ENCODE assay signal across 2 cellular contexts in the genomic region with DNA sequence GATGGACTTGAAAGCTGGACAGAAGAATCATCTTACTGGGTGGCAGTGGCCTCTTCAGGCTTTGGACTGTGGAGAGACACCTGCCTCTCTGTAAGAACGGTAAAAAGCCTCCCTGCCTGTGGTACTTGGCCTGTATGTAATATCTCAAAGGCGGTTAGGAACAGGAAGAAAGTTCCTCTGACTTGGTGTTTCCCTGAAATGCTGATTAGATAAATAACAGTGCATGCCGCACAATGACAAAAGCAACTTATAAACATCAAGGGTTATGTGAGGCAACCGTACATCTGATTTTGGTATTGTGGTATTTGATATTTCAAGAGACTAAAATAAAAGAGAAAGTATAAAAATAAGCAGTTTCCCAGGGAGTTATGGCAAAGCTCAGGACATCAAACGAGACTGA.
TF ChIP-seq lines count a peak whose summit lies in the region.

No MANE protein-coding gene starts in this region.

TF ChIP-seq in GM23338, 12 proteins besides CTCF, POLR2A, EP300 and RAD21 (continues in another document):
- no peak for TF ChIP-seq STAT1 (IDR thresholded peaks at IDR 0.05; ENCODE audit: unreplicated experiment)
- no peak for TF ChIP-seq ZNF462 (CRISPR knock-in tag; IDR thresholded peaks at IDR 0.05)
- no peak for TF ChIP-seq ZNF331 (CRISPR knock-in tag; IDR thresholded peaks at IDR 0.05; ENCODE audit: low read depth)
- TF ChIP-seq ZNF114 (CRISPR knock-in tag; IDR thresholded peaks at IDR 0.05) = no peak
- TF ChIP-seq REST (IDR thresholded peaks at IDR 0.05; ENCODE audit: unreplicated experiment) = no peak
- no peak for TF ChIP-seq JUNB (IDR thresholded peaks at IDR 0.05; ENCODE audit: unreplicated experiment)
- TF ChIP-seq CREB1 (CRISPR knock-in tag; IDR thresholded peaks at IDR 0.05; ENCODE audit: low read depth) = no peak
- no peak for TF ChIP-seq EZH2phosphoT487 (IDR thresholded peaks at IDR 0.05; ENCODE audit: unreplicated experiment)
- TF ChIP-seq, protein P1, sequence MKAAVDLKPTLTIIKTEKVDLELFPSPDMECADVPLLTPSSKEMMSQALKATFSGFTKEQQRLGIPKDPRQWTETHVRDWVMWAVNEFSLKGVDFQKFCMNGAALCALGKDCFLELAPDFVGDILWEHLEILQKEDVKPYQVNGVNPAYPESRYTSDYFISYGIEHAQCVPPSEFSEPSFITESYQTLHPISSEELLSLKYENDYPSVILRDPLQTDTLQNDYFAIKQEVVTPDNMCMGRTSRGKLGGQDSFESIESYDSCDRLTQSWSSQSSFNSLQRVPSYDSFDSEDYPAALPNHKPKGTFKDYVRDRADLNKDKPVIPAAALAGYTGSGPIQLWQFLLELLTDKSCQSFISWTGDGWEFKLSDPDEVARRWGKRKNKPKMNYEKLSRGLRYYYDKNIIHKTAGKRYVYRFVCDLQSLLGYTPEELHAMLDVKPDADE (IDR thresholded peaks at IDR 0.05) = no peak
- TF ChIP-seq EZH2 (IDR thresholded peaks at IDR 0.05; ENCODE audit: low read depth, unreplicated experiment) = no peak

TF ChIP-seq in H1, 55 proteins besides CTCF, POLR2A, EP300 and RAD21:
- no peak for TF ChIP-seq SIX5 (IDR thresholded peaks at IDR 0.05; ENCODE audit: low read depth, low read length)
- no peak for TF ChIP-seq GTF2F1 (IDR thresholded peaks at IDR 0.05; ENCODE audit: borderline replicate concordance, low read depth, low read length)
- no peak for TF ChIP-seq RNF2 (IDR thresholded peaks at IDR 0.05; ENCODE audit: borderline replicate concordance, low read depth, low read length, missing control alignments, poor library complexity, severe bottlenecking)
- no peak for TF ChIP-seq YY1 (IDR thresholded peaks at IDR 0.05; ENCODE audit: low read depth, low read length)
- no peak for TF ChIP-seq CTBP2 (IDR thresholded peaks at IDR 0.05; ENCODE audit: borderline replicate concordance, insufficient read depth, insufficient read length, low read length)
- no peak for TF ChIP-seq JUND (IDR thresholded peaks at IDR 0.05; ENCODE audit: low read length)
- TF ChIP-seq, protein P2, sequence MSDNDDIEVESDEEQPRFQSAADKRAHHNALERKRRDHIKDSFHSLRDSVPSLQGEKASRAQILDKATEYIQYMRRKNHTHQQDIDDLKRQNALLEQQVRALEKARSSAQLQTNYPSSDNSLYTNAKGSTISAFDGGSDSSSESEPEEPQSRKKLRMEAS (IDR thresholded peaks at IDR 0.05) = no peak
- no peak for TF ChIP-seq CHD2 (IDR thresholded peaks at IDR 0.05; ENCODE audit: low read length)
- TF ChIP-seq BCL11A (IDR thresholded peaks at IDR 0.05; ENCODE audit: low read depth in 2 of 2, low read length in 2 of 2) = no peak
- TF ChIP-seq PHF8 (conservative IDR thresholded peaks at IDR 0.05; ENCODE audit: low read depth, low read length) = no peak
- TF ChIP-seq TAF1 (IDR thresholded peaks at IDR 0.05; ENCODE audit: low read depth, low read length) = no peak
- TF ChIP-seq SAP30 (IDR thresholded peaks at IDR 0.05; ENCODE audit: insufficient read depth, insufficient replicate concordance, low read length) = no peak
- TF ChIP-seq BRCA1 (IDR thresholded peaks at IDR 0.05; ENCODE audit: low read depth, low read length) = no peak
- no peak for TF ChIP-seq ZNF274 (IDR thresholded peaks at IDR 0.05; ENCODE audit: borderline replicate concordance, extremely low read depth, low read length)
- TF ChIP-seq ATF2 (IDR thresholded peaks at IDR 0.05; ENCODE audit: low read length) = no peak
- no peak for TF ChIP-seq CREB1 (IDR thresholded peaks at IDR 0.05)
- TF ChIP-seq HDAC6 (IDR thresholded peaks at IDR 0.05; ENCODE audit: low read depth, low read length) = no peak
- TF ChIP-seq SUZ12 (IDR thresholded peaks at IDR 0.05; ENCODE audit: low read length) = no peak
- no peak for TF ChIP-seq FOSL1 (IDR thresholded peaks at IDR 0.05; ENCODE audit: insufficient read depth, low read depth, low read length)
- no peak for TF ChIP-seq EZH2 (IDR thresholded peaks at IDR 0.05; ENCODE audit: low read depth, low read length, severe bottlenecking)
TF ChIP-seq in H1: peak in this region for 0.
